16 cellular contexts compared by ENCODE assay signal in the genomic region with DNA sequence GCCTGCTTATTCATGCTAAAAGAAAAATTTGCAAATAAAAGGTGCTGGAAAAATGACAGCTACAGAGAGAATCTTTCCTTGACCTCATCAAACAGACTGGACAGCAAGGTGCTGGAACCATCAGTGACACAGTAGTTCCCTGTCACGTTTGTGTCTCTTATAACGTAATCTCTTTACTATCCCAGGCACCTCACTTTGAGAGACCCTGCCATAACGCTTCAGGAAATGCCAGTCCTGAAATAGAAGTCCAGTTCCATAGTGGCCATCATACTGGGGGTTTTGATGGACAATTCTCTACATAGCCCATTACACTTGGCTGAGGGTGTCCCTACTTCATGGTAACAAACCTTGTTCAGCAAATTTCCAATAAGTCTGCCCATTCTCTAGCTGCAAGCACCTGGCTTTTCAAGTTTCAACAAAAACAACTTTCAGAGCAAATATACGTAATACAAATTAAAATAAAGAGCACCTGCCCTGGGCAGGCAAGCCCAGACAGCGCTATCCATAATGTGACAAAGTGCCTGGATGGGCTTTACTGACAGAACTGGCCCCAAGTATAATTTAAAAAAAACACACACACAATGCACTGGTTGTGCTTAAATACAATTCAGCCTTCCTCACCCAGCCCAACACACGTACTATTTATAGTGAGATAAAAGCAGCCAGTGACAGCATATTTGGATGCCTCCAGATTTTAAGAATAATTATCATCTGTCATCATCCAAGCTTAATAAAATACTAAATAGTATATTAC. TPM values are rescaled to one million over a fixed set of nuclear protein-coding genes. Genes with fewer than 3 reads are reported as not detected.
A peak's percentile ranks its signal among the peaks of the same experiment; 100 is the strongest.
DNase-seq lines count a peak whose midpoint lies in the region; ATAC-seq lines count a peak whose summit lies in the region.
"Had no signal": no experiment of that assay in that cellular context is flagged by ENCODE, and none has a peak within 500 bp of the region (broad histone marks: within the 10 kb centered on the region; RNA-seq: fewer than 3 reads in every experiment).

No MANE protein-coding gene starts in this region.

- no peak overlapping the region for H3K27ac Mint-ChIP-seq in activated T-cell treated with anti-CD3 and anti-CD28 coated beads, Interleukin-2, amount 50 U/mL, for 24 hours
- H3K27ac Mint-ChIP-seq: activated naive CD8-positive, alpha-beta T cell treated with anti-CD3 and anti-CD28 coated beads, Interleukin-2, amount 10 ng/mL, durations not matched to agents 7 days and 5 days; activated T-cell treated with anti-CD3 and anti-CD28 coated beads, Interleukin-2, amount 50 U/mL, for 72 hours; naive thymus-derived CD8-positive, alpha-beta T cell had no signal

- no peak overlapping the region for H3K4me3 Mint-ChIP-seq in activated T-cell treated with anti-CD3 and anti-CD28 coated beads, Interleukin-2, amount 50 U/mL, for 24 hours
- H3K4me3 Mint-ChIP-seq: activated naive CD8-positive, alpha-beta T cell treated with anti-CD3 and anti-CD28 coated beads, Interleukin-2, amount 10 ng/mL, durations not matched to agents 7 days and 5 days; activated T-cell treated with anti-CD3 and anti-CD28 coated beads, Interleukin-2, amount 50 U/mL, for 72 hours; naive thymus-derived CD8-positive, alpha-beta T cell had no signal

- peak; percentile 67 for ATAC-seq in Right ventricle myocardium superior (ENCODE audit: poor library complexity)
- ATAC-seq in HG02938 (IDR thresholded peaks at IDR 0.05; ENCODE audit: unreplicated experiment) = no peak
- no peak for ATAC-seq in GM21423 (IDR thresholded peaks at IDR 0.05; ENCODE audit: unreplicated experiment)
- ATAC-seq: activated T-cell treated with anti-CD3 and anti-CD28 coated beads, Interleukin-2, amount 50 U/mL, for 72 hours; foreskin keratinocyte; lower lobe of right lung; naive thymus-derived CD8-positive, alpha-beta T cell had no signal

- peak; percentile 97 for DNase-seq in NCI-H146 (lab: John Stamatoyannopoulos, UW)
- peak; percentile 56 for DNase-seq in NCI-H69 (lab: John Stamatoyannopoulos, UW)
- no peak for DNase-seq in Right ventricle myocardium superior
- no peak for DNase-seq in substantia nigra (lab: John Stamatoyannopoulos, UW)
- DNase-seq in activated T-cell treated with anti-CD3 and anti-CD28 coated beads, Interleukin-2, amount 50 U/mL, for 24 hours = no peak
- DNase-seq: activated CD4-positive, alpha-beta T cell treated with anti-CD3 and anti-CD28 coated beads, Interleukin-2, amount 50 U/mL, for 4 hours; activated naive CD8-positive, alpha-beta T cell treated with anti-CD3 and anti-CD28 coated beads, Interleukin-2, amount 10 ng/mL, durations not matched to agents 7 days and 5 days; activated T-cell treated with anti-CD3 and anti-CD28 coated beads, Interleukin-2, amount 50 U/mL, for 72 hours; DND-41; effector memory CD4-positive, alpha-beta T cell; foreskin keratinocyte; lower lobe of right lung; naive thymus-derived CD8-positive, alpha-beta T cell; NCI-H226 had no signal

- H3K9me3 Mint-ChIP-seq in activated T-cell treated with anti-CD3 and anti-CD28 coated beads, Interleukin-2, amount 50 U/mL, for 24 hours = no peaks in the 10 kb centered on the region
- H3K9me3 Mint-ChIP-seq: activated naive CD8-positive, alpha-beta T cell treated with anti-CD3 and anti-CD28 coated beads, Interleukin-2, amount 10 ng/mL, durations not matched to agents 7 days and 5 days had no signal

- peak overlapping the region; percentile 75 for H3K27ac ChIP-seq in substantia nigra (ENCODE audit: low read depth, low read length, poor library complexity, severe bottlenecking)
- H3K27ac ChIP-seq: foreskin keratinocyte, lower lobe of right lung had no signal

- intact Hi-C loops in Right ventricle myocardium superior (cut with DNase I) = no loop called here

- no peaks in the 10 kb centered on the region for H3K27me3 Mint-ChIP-seq in activated T-cell treated with anti-CD3 and anti-CD28 coated beads, Interleukin-2, amount 50 U/mL, for 24 hours
- H3K27me3 Mint-ChIP-seq: activated naive CD8-positive, alpha-beta T cell treated with anti-CD3 and anti-CD28 coated beads, Interleukin-2, amount 10 ng/mL, durations not matched to agents 7 days and 5 days had no signal

- H3K4me1 Mint-ChIP-seq in activated T-cell treated with anti-CD3 and anti-CD28 coated beads, Interleukin-2, amount 50 U/mL, for 24 hours (ENCODE audit: low read depth) = no peaks in the 10 kb centered on the region
- H3K4me1 Mint-ChIP-seq: activated naive CD8-positive, alpha-beta T cell treated with anti-CD3 and anti-CD28 coated beads, Interleukin-2, amount 10 ng/mL, durations not matched to agents 7 days and 5 days; naive thymus-derived CD8-positive, alpha-beta T cell had no signal

- no peaks in the 10 kb centered on the region for H3K36me3 Mint-ChIP-seq in activated T-cell treated with anti-CD3 and anti-CD28 coated beads, Interleukin-2, amount 50 U/mL, for 24 hours (ENCODE audit: low read depth)
- H3K36me3 Mint-ChIP-seq: activated naive CD8-positive, alpha-beta T cell treated with anti-CD3 and anti-CD28 coated beads, Interleukin-2, amount 10 ng/mL, durations not matched to agents 7 days and 5 days had no signal

RNA-seq across cellular contexts. Expression of a gene that starts 38.7 kb away (rescaled TPM):
- 19.7 TPM for total RNA-seq in Right ventricle myocardium superior
- total RNA-seq: activated naive CD8-positive, alpha-beta T cell treated with anti-CD3 and anti-CD28 coated beads, Interleukin-2, amount 10 ng/mL, durations not matched to agents 7 days and 5 days; naive thymus-derived CD8-positive, alpha-beta T cell had no signal

Comparison
In these comparisons a context has a peak if more than half of its experiments do, and no peak if none do; other contexts are left out.
1. DNase-seq: peak in NCI-H146 (single experiment) and NCI-H69 (single experiment); none in Right ventricle myocardium superior (single experiment), substantia nigra (0 of 49) and activated T-cell treated with anti-CD3 and anti-CD28 coated beads, Interleukin-2, amount 50 U/mL, for 24 hours (single experiment).